1 cellular context compared by ENCODE assay signal in the genomic region with DNA sequence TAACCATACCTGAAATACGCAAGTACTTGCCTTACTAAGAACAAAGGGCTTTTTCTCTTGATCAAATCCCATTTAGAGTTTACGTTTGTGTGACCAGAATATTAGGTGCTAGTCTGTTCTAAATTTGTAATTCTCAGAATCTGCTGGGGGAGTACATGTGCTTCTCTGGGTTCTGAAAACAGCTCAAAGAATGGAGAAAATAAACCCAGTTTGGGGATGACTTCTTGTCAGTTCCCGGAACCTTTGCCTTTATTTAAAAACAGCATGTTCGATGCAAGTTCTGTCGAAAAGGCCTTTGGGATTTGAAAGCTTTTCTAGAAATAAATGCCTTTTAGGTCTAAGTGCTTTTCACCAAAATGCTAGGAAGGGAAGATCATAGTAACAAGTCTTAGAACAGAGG.
TF ChIP-seq lines count a peak whose summit lies in the region.

No MANE protein-coding gene starts in this region.

TF ChIP-seq in IMR-90, 13 proteins besides CTCF, POLR2A, EP300 and RAD21 (continued from another document):
- TF ChIP-seq, protein P1, sequence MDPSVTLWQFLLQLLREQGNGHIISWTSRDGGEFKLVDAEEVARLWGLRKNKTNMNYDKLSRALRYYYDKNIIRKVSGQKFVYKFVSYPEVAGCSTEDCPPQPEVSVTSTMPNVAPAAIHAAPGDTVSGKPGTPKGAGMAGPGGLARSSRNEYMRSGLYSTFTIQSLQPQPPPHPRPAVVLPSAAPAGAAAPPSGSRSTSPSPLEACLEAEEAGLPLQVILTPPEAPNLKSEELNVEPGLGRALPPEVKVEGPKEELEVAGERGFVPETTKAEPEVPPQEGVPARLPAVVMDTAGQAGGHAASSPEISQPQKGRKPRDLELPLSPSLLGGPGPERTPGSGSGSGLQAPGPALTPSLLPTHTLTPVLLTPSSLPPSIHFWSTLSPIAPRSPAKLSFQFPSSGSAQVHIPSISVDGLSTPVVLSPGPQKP (IDR thresholded peaks at IDR 0.05; ENCODE audit: borderline replicate concordance, low read depth, low read length): no peak
- TF ChIP-seq CHD1 (IDR thresholded peaks at IDR 0.05; ENCODE audit: low read depth, low read length) (no peak), MAFK (IDR thresholded peaks at IDR 0.05; ENCODE audit: low read depth, low read length) (no peak), MAZ (IDR thresholded peaks at IDR 0.05; ENCODE audit: borderline replicate concordance, low read depth, low read length) (no peak), MXI1 (IDR thresholded peaks at IDR 0.05; ENCODE audit: borderline replicate concordance, low read depth, low read length) (no peak), RCOR1 (IDR thresholded peaks at IDR 0.05; ENCODE audit: insufficient replicate concordance, low read length) (no peak), FOS (IDR thresholded peaks at IDR 0.05; ENCODE audit: low read depth, low read length) (no peak), RFX5 (IDR thresholded peaks at IDR 0.05; ENCODE audit: low read depth, low read length) (no peak), CEBPB (IDR thresholded peaks at IDR 0.05; ENCODE audit: low read depth, low read length) (no peak), NFE2L2 (IDR thresholded peaks at IDR 0.05; ENCODE audit: low read depth, low read length) (no peak), SMC3 (IDR thresholded peaks at IDR 0.05; ENCODE audit: low read depth, low read length) (no peak)
- TF ChIP-seq, protein P2, sequence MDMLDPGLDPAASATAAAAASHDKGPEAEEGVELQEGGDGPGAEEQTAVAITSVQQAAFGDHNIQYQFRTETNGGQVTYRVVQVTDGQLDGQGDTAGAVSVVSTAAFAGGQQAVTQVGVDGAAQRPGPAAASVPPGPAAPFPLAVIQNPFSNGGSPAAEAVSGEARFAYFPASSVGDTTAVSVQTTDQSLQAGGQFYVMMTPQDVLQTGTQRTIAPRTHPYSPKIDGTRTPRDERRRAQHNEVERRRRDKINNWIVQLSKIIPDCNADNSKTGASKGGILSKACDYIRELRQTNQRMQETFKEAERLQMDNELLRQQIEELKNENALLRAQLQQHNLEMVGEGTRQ (IDR thresholded peaks at IDR 0.05; ENCODE audit: low read depth, low read length): no peak
TF ChIP-seq in IMR-90: peak in this region for 0.
